ENCODE assay signal across 1 cellular context in genomic region chr7:91193141-91193540, GRCh38.
TF ChIP-seq lines count a peak whose summit lies in the region.

No MANE protein-coding gene starts in this region.

TF ChIP-seq in IMR-90, 13 proteins besides CTCF, POLR2A, EP300 and RAD21 (continued from another document):
- TF ChIP-seq SMC3 (IDR thresholded peaks at IDR 0.05; ENCODE audit: low read depth, low read length) (no peak), CEBPB (IDR thresholded peaks at IDR 0.05; ENCODE audit: low read depth, low read length) (no peak)
